Comparison of ENCODE assay signal across 8 cellular contexts in genomic region chr6:27145731-27146455, GRCh38.
DNase-seq lines count a peak whose midpoint lies in the region; ATAC-seq and TF ChIP-seq lines count a peak whose summit lies in the region.

No MANE protein-coding gene starts in this region.

- H3K4me1 ChIP-seq in ACC112 (ENCODE audit: control insufficient read depth, insufficient read depth, low read length, unreplicated experiment) (peaks cover 11% of the 10 kb centered on the region), foreskin keratinocyte (no peaks in the 10 kb centered on the region), neutrophil (ENCODE audit: control insufficient read depth in 1 of 2, insufficient read depth in 1 of 2, low read depth in 1 of 2, low read length in 1 of 2) (peaks cover 29 to 35% of the 10 kb centered on the region in 2 experiments), vagina (peaks cover 8% of the 10 kb centered on the region)

- H3K4me3 Mint-ChIP-seq in activated T-helper 2 cell treated with anti-CD3 and anti-CD28 coated beads, Interferon-gamma antibody, Interleukin-2, Interleukin-4, amounts not matched to agents 10 μg/mL and 5 μg/mL and 100 μg/mL, durations not matched to agents 14 hours and 24 hours and 36 hours (ENCODE audit: low read depth): no peak overlapping the region

- peaks cover 7% of the 10 kb centered on the region for H3K9me3 ChIP-seq in neutrophil
- no peaks in the 10 kb centered on the region for H3K9me3 ChIP-seq in vagina

- peaks cover 21% of the 10 kb centered on the region for H3K4me1 Mint-ChIP-seq in activated T-helper 2 cell treated with anti-CD3 and anti-CD28 coated beads, Interferon-gamma antibody, Interleukin-2, Interleukin-4, amounts not matched to agents 10 μg/mL and 5 μg/mL and 100 μg/mL, durations not matched to agents 14 hours and 24 hours and 36 hours (ENCODE audit: low read depth)

- H3K27ac ChIP-seq in ACC112 (ENCODE audit: low read depth, low read length) (peak overlapping the region; percentile 89), foreskin keratinocyte (peak overlapping the region; percentile 87), neutrophil (peak overlapping the region; percentile 78), vagina (peak overlapping the region; percentile 92)

- peaks cover 10% of the 10 kb centered on the region for H3K36me3 Mint-ChIP-seq in activated T-helper 2 cell treated with anti-CD3 and anti-CD28 coated beads, Interferon-gamma antibody, Interleukin-2, Interleukin-4, amounts not matched to agents 10 μg/mL and 5 μg/mL and 100 μg/mL, durations not matched to agents 14 hours and 24 hours and 36 hours (ENCODE audit: low read depth)

- peak; percentile 84 for DNase-seq in LoVo (ENCODE audit: low spot score)
- DNase-seq in RKO (ENCODE audit: low spot score): peak; percentile 97
- peak; percentile 73 for DNase-seq in activated T-helper 2 cell treated with anti-CD3 and anti-CD28 coated beads, Interferon-gamma antibody, Interleukin-2, Interleukin-4, amounts not matched to agents 10 μg/mL and 5 μg/mL and 100 μg/mL, durations not matched to agents 14 hours and 24 hours and 36 hours (ENCODE audit: low spot score)
- peak; percentile 75 to 85 for DNase-seq in foreskin keratinocyte
- DNase-seq in vagina (ENCODE audit: extremely low spot score in 2 of 2): peak in 1 of 2 donors; percentile 97

- TF ChIP-seq POLR2A in vagina (IDR thresholded peaks at IDR 0.05): peak in 1 of 2 donors; percentile 59

- intact Hi-C loops in activated T-helper 2 cell treated with anti-CD3 and anti-CD28 coated beads, Interferon-gamma antibody, Interleukin-2, Interleukin-4, amounts not matched to agents 10 μg/mL and 5 μg/mL and 100 μg/mL, durations not matched to agents 14 hours and 24 hours and 36 hours (cut with micrococcal nuclease): loop anchor here (1.0 to 5.0 kb wide), 7 partner anchors 8 to 1119 kb away; a partner anchor contains a TSS
- intact Hi-C loops in vagina (cut with DNase I): loop anchor here (2.0 kb wide), 1 partner anchor 13 kb away; a partner anchor contains a TSS

- no peaks in the 10 kb centered on the region for H3K36me3 ChIP-seq in ACC112 (ENCODE audit: insufficient read depth, low read length)
- peaks cover 3% of the 10 kb centered on the region for H3K36me3 ChIP-seq in neutrophil
- H3K36me3 ChIP-seq in vagina: no peaks in the 10 kb centered on the region

- peaks cover 48% of the 10 kb centered on the region for H3K79me2 ChIP-seq in ACC112 (ENCODE audit: control insufficient read depth, insufficient read depth, low read length, unreplicated experiment)

- no peaks in the 10 kb centered on the region for H3K9me3 Mint-ChIP-seq in activated T-helper 2 cell treated with anti-CD3 and anti-CD28 coated beads, Interferon-gamma antibody, Interleukin-2, Interleukin-4, amounts not matched to agents 10 μg/mL and 5 μg/mL and 100 μg/mL, durations not matched to agents 14 hours and 24 hours and 36 hours

- ATAC-seq in GM19023 (IDR thresholded peaks at IDR 0.05; ENCODE audit: unreplicated experiment) (peak; percentile 22), foreskin keratinocyte (peak; percentile 22)

- H3K4me3 ChIP-seq in ACC112 (ENCODE audit: low read depth, low read length) (peak overlapping the region; percentile 85), neutrophil (ENCODE audit: low read depth in 1 of 2, low read length in 1 of 2) (peak overlapping the region; percentile 67 to 77), vagina (peak overlapping the region; percentile 59 to 71)

- H3K27me3 ChIP-seq in ACC112 (ENCODE audit: insufficient read depth, low read length): no peaks in the 10 kb centered on the region
- H3K27me3 ChIP-seq in foreskin keratinocyte: no peaks in the 10 kb centered on the region
- H3K27me3 ChIP-seq in neutrophil: no peaks in the 10 kb centered on the region
- H3K27me3 ChIP-seq in vagina: no peaks in the 10 kb centered on the region

- no peaks in the 10 kb centered on the region for H3K27me3 Mint-ChIP-seq in activated T-helper 2 cell treated with anti-CD3 and anti-CD28 coated beads, Interferon-gamma antibody, Interleukin-2, Interleukin-4, amounts not matched to agents 10 μg/mL and 5 μg/mL and 100 μg/mL, durations not matched to agents 14 hours and 24 hours and 36 hours (ENCODE audit: low read depth)

- H2AFZ ChIP-seq in ACC112 (ENCODE audit: low read length, unreplicated experiment): no peak overlapping the region

- no peak overlapping the region for H3K27ac Mint-ChIP-seq in activated T-helper 2 cell treated with anti-CD3 and anti-CD28 coated beads, Interferon-gamma antibody, Interleukin-2, Interleukin-4, amounts not matched to agents 10 μg/mL and 5 μg/mL and 100 μg/mL, durations not matched to agents 14 hours and 24 hours and 36 hours

- no peak for TF ChIP-seq CTCF in foreskin keratinocyte (conservative IDR thresholded peaks at IDR 0.05)
- TF ChIP-seq CTCF in neutrophil (IDR thresholded peaks at IDR 0.05): no peak
- no peak for TF ChIP-seq CTCF in vagina (IDR thresholded peaks at IDR 0.05)
